In genomic region chr10:31207636-31208035, GRCh38 we compare ENCODE assay signal across 17 cellular contexts.
DNase-seq lines count a peak whose midpoint lies in the region; ATAC-seq and TF ChIP-seq lines count a peak whose summit lies in the region.
"Had no signal": no experiment of that assay in that cellular context is flagged by ENCODE, and none has a peak within 500 bp of the region (broad histone marks: within the 10 kb centered on the region; RNA-seq: fewer than 3 reads in every experiment).

No MANE protein-coding gene starts in this region.

- ATAC-seq in GM19467 (IDR thresholded peaks at IDR 0.05; ENCODE audit: unreplicated experiment) (no peak), mucosa of descending colon (no peak)
- ATAC-seq: HepG2 had no signal

- intact Hi-C loops in mucosa of descending colon (cut with DNase I, micrococcal nuclease), result no loop called here

- no peak overlapping the region for H2AFZ ChIP-seq in mesenchymal stem cell (ENCODE audit: low read depth, low read length)

- H3K4me3 ChIP-seq in mesenchymal stem cell (ENCODE audit: insufficient read depth in 1 of 2, low read depth in 1 of 2, low read length in 2 of 2), result no peak overlapping the region
- no peak overlapping the region for H3K4me3 ChIP-seq in mucosa of descending colon
- H3K4me3 ChIP-seq: MG63, SJCRH30 had no signal

- peaks cover 1% of the 10 kb centered on the region for H3K4me1 ChIP-seq in mesenchymal stem cell (ENCODE audit: control insufficient read depth, insufficient read depth, low read depth, low read length)
- no peaks in the 10 kb centered on the region for H3K4me1 ChIP-seq in mucosa of descending colon (ENCODE audit: low read depth)
- H3K4me1 ChIP-seq: SJCRH30 had no signal

- no peaks in the 10 kb centered on the region for H3K79me1 ChIP-seq in mesenchymal stem cell (replicated peaks; ENCODE audit: low read length, poor library complexity, severe bottlenecking)

- WGBS in mesenchymal stem cell, result 64% methylated on average over 3 of the region's 4 CpGs

- H2BK5ac ChIP-seq in mesenchymal stem cell (ENCODE audit: low read depth, low read length, poor library complexity, severe bottlenecking), result no peak overlapping the region

- no peak overlapping the region for H2BK120ac ChIP-seq in mesenchymal stem cell (ENCODE audit: low read depth, low read length)

- H3K18ac ChIP-seq in mesenchymal stem cell (ENCODE audit: low read depth in 1 of 2, low read length in 2 of 2), result no peak overlapping the region

- no peak overlapping the region for H4K91ac ChIP-seq in mesenchymal stem cell (ENCODE audit: low read length)

- no peaks in the 10 kb centered on the region for H3K36me3 ChIP-seq in mesenchymal stem cell (ENCODE audit: control insufficient read depth in 1 of 2, insufficient read depth in 2 of 2, low read depth in 1 of 2, low read length in 2 of 2)
- H3K36me3 ChIP-seq in mucosa of descending colon (ENCODE audit: low read depth), result no peaks in the 10 kb centered on the region
- H3K36me3 ChIP-seq: MG63, SJCRH30 had no signal

- no peak overlapping the region for H3K23ac ChIP-seq in mesenchymal stem cell (ENCODE audit: low read length in 2 of 2)

- H3K4me2 ChIP-seq in mesenchymal stem cell (ENCODE audit: low read length, poor library complexity, severe bottlenecking), result no peak overlapping the region
- H3K4me2 ChIP-seq: KMS-11 had no signal

- H2BK12ac ChIP-seq in mesenchymal stem cell (ENCODE audit: low read length in 2 of 2), result no peak overlapping the region

- no peaks in the 10 kb centered on the region for H3K27me3 ChIP-seq in mesenchymal stem cell (ENCODE audit: control insufficient read depth in 1 of 2, insufficient read depth in 1 of 2, low read length in 2 of 2)
- H3K27me3 ChIP-seq: MG63, SJCRH30 had no signal

- no peak overlapping the region for H4K8ac ChIP-seq in mesenchymal stem cell (ENCODE audit: low read length)

- no peak for TF ChIP-seq CTCF in mucosa of descending colon (IDR thresholded peaks at IDR 0.05)

- no peak overlapping the region for H2BK15ac ChIP-seq in mesenchymal stem cell (ENCODE audit: low read depth, poor library complexity, severe bottlenecking)

- H2AK5ac ChIP-seq in mesenchymal stem cell (ENCODE audit: low read length, severe bottlenecking), result no peak overlapping the region

- no peak overlapping the region for H3K27ac ChIP-seq in mesenchymal stem cell (ENCODE audit: low read length, poor library complexity, severe bottlenecking)
- H3K27ac ChIP-seq: KMS-11, SJCRH30 had no signal

- no peak overlapping the region for H3K14ac ChIP-seq in mesenchymal stem cell (ENCODE audit: low read length in 2 of 2)

- H3K9ac ChIP-seq in mesenchymal stem cell (ENCODE audit: low read length), result no peak overlapping the region
- H3K9ac ChIP-seq: KMS-11 had no signal

- no peak overlapping the region for H3K4ac ChIP-seq in mesenchymal stem cell (ENCODE audit: low read depth in 1 of 2, low read length in 2 of 2)

- H3K9me3 ChIP-seq in mesenchymal stem cell (ENCODE audit: control insufficient read depth, low read length), result no peaks in the 10 kb centered on the region
- no peaks in the 10 kb centered on the region for H3K9me3 ChIP-seq in mucosa of descending colon
- H3K9me3 ChIP-seq: MG63, SJCRH30 had no signal

- DNase-seq in EH (ENCODE audit: low read depth) (peak; percentile 34), LHCN-M2 (ENCODE audit: low read depth) (peak; percentile 61), astrocyte of the hippocampus (ENCODE audit: low read depth, low spot score) (peak; percentile 39), mesenchymal stem cell (peak; percentile 9), mucosa of descending colon (no peak)
- no peak for DNase-seq in activated T-cell treated with anti-CD3 and anti-CD28 coated beads, Interleukin-2, amount 50 U/mL, for 1 hour
- DNase-seq: C1 segment of cervical spinal cord, DND-41, GF-D8, GOT3, MG63, NCI-H1092 treated with DMSO at 0.1 percent for 48 hours, NCI-H748 treated with DMSO at 0.1 percent for 48 hours, SJCRH30 had no signal

Comparison
In these comparisons a context has a peak if more than half of its experiments do, and no peak if none do; other contexts are left out.
1. DNase-seq: peak in EH (single experiment), LHCN-M2 (single experiment), astrocyte of the hippocampus (single experiment) and mesenchymal stem cell (single experiment); none in activated T-cell treated with anti-CD3 and anti-CD28 coated beads, Interleukin-2, amount 50 U/mL, for 1 hour (single experiment) and mucosa of descending colon (0 of 3).